ENCODE assay signal across 9 cellular contexts in genomic region chr12:56224954-56225353, GRCh38. TPM values are rescaled to one million over a fixed set of nuclear protein-coding genes. Genes with fewer than 3 reads are reported as not detected.
DNase-seq lines count a peak whose midpoint lies in the region; TF ChIP-seq lines count a peak whose summit lies in the region.
"Had no signal": no experiment of that assay in that cellular context is flagged by ENCODE, and none has a peak within 500 bp of the region (broad histone marks: within the 10 kb centered on the region; RNA-seq: fewer than 3 reads in every experiment).

No MANE protein-coding gene starts in this region.

- 60% methylated on average over 11 of the region's 11 CpGs for WGBS in prostate gland

- peak overlapping the region; percentile 90 for H3K4me3 ChIP-seq in GM08714 (ENCODE audit: low read length)
- peak overlapping the region; percentile 46 to 47 for H3K4me3 ChIP-seq in prostate gland

- H3K36me3 ChIP-seq in prostate gland: no peaks in the 10 kb centered on the region

- POLR2A ChIA-PET in RWPE1 (lab: Yijun Ruan, JAX; ENCODE audit: low non-redundant PET): no interaction called here

- H3K27me3 ChIP-seq in prostate gland (replicated peaks; ENCODE audit: insufficient read depth): no peaks in the 10 kb centered on the region

- no peaks in the 10 kb centered on the region for H3K9me3 ChIP-seq in prostate gland

- H3K4me1 ChIP-seq in prostate gland (replicated peaks): no peaks in the 10 kb centered on the region

- H3K27ac ChIP-seq in RWPE1: peak overlapping the region; percentile 97
- peak overlapping the region in 1 of 2 donors; percentile 71 for H3K27ac ChIP-seq in prostate gland

- DNase-seq in RWPE1 (ENCODE audit: low spot score): no peak
- peak; percentile 30 to 32 for DNase-seq in erythroblast (lab: John Stamatoyannopoulos, UW)
- no peak for DNase-seq in prostate gland (ENCODE audit: low spot score)
- no peak for DNase-seq in SHP77 (lab: John Stamatoyannopoulos, UW)
- no peak for DNase-seq in activated gamma-delta T cell treated with Interleukin-2 at 50 U/mL for 16 hours
- no peak for DNase-seq in DMS79 (lab: John Stamatoyannopoulos, UW)
- no peak for DNase-seq in NCI-H2196 treated with DMSO at 0.1 percent for 48 hours (lab: John Stamatoyannopoulos, UW; ENCODE audit: unreplicated experiment)
- DNase-seq: midbrain had no signal

- TF ChIP-seq CTCF in RWPE1 (conservative IDR thresholded peaks at IDR 0.05; ENCODE audit: low read depth): no peak
- no peak for TF ChIP-seq CTCF in prostate gland (IDR thresholded peaks at IDR 0.05)

- CTCF ChIA-PET in RWPE1 (lab: Yijun Ruan, JAX): interaction anchor here (1.3 kb wide), 1 partner anchor 105 kb away, joined by 3 read pairs; no protein-coding TSS in a partner anchor

- intact Hi-C loops in prostate gland (cut with DNase I): loop anchor here (2.0 kb wide), 2 partner anchors 32 to 106 kb away; partner anchors contain the start of gene ZC3H10

- TF ChIP-seq POLR2A in erythroblast (IDR thresholded peaks at IDR 0.05; ENCODE audit: low read length): no peak
- TF ChIP-seq POLR2A in prostate gland (IDR thresholded peaks at IDR 0.05): no peak

RNA-seq across cellular contexts. Expression of gene NABP2, which starts 0.8 kb away (rescaled TPM):
- 10 to 100 TPM; 21.4 to 33.2 TPM for total RNA-seq in prostate gland

RNA-seq across cellular contexts. Expression of gene RNF41, which starts 3.2 kb away (rescaled TPM):
- total RNA-seq in prostate gland: 10 to 100 TPM; 74.4 to 90.4 TPM

RNA-seq across cellular contexts. Expression of gene SLC39A5, which starts 4.9 kb away (rescaled TPM):
- total RNA-seq in prostate gland: not detected

RNA-seq across cellular contexts. Expression of gene ANKRD52, which starts 33.2 kb away (rescaled TPM):
- 10 to 100 TPM; 18.5 to 29.0 TPM for total RNA-seq in prostate gland

RNA-seq across cellular contexts. Expression of gene SMARCC2, which starts 35.7 kb away (rescaled TPM):
- total RNA-seq in prostate gland: 100 to 1,000 TPM in 1 of 2 donors, 10 to 100 TPM in 1; 60.4 to 101 TPM

Comparison
In these comparisons a context has a peak if more than half of its experiments do, and no peak if none do; other contexts are left out.
1. DNase-seq: peak in erythroblast (2 of 2); none in RWPE1 (single experiment), prostate gland (single experiment), SHP77 (0 of 2), activated gamma-delta T cell treated with Interleukin-2 at 50 U/mL for 16 hours (single experiment), DMS79 (single experiment) and NCI-H2196 treated with DMSO at 0.1 percent for 48 hours (single experiment).